Comparison of ENCODE assay signal across 26 cellular contexts in the genomic region with DNA sequence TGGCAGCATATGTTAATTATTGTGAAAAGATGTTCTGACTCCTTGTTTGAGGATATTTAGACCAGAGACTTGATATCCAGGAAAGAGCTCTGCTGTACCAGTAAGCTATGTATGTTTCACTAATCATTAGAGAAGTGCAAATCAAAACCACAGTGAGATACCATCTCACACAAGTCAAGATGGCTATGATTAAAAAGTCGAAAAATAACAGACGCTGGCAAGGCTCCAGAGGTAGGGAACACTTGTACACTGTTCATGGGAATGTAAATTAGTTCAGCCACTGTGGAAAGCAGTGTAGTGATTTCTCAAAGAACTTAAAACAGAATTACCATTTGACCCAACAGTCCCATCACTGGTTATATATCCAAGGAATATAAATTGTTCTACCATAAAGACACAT.
"Had no signal": no experiment of that assay in that cellular context is flagged by ENCODE, and none has a peak within 500 bp of the region (broad histone marks: within the 10 kb centered on the region; RNA-seq: fewer than 3 reads in every experiment).

No MANE protein-coding gene starts in this region.

- H3K4me3 ChIP-seq: coronary artery, esophagus muscularis mucosa, heart right ventricle, lower lobe of right lung, pancreas, right atrium auricular region, sigmoid colon, stomach, thyroid gland, vagina had no signal

- H3K4me1 ChIP-seq: esophagus muscularis mucosa, foreskin keratinocyte, heart right ventricle, lower lobe of right lung, right atrium auricular region, sigmoid colon, thyroid gland, vagina had no signal

- H3K36me3 ChIP-seq: esophagus muscularis mucosa, heart right ventricle, lower lobe of right lung, pancreas, right atrium auricular region, sigmoid colon, stomach, thyroid gland, vagina had no signal

- H3K27ac Mint-ChIP-seq: immature natural killer cell; naive thymus-derived CD8-positive, alpha-beta T cell; stimulated activated effector memory CD8-positive, alpha-beta T cell treated with anti-CD3 and anti-CD28 coated beads, Interleukin-12 subunit alpha, Interleukin-12 subunit beta, amount 100 ng/mL, for 72 hours had no signal

- H3K27me3 ChIP-seq: esophagus muscularis mucosa, foreskin keratinocyte, heart right ventricle, pancreas, right atrium auricular region, sigmoid colon, thyroid gland, vagina had no signal

- H3K36me3 Mint-ChIP-seq: immature natural killer cell; stimulated activated effector memory CD8-positive, alpha-beta T cell treated with anti-CD3 and anti-CD28 coated beads, Interleukin-12 subunit alpha, Interleukin-12 subunit beta, amount 100 ng/mL, for 72 hours had no signal

- ATAC-seq: foreskin keratinocyte; heart right ventricle; left colon; left ventricle myocardium superior; lower lobe of right lung; naive thymus-derived CD8-positive, alpha-beta T cell; stimulated activated effector memory CD8-positive, alpha-beta T cell treated with anti-CD3 and anti-CD28 coated beads, Interleukin-12 subunit alpha, Interleukin-12 subunit beta, amount 100 ng/mL, for 72 hours had no signal

- H3K4me3 Mint-ChIP-seq: immature natural killer cell; naive thymus-derived CD8-positive, alpha-beta T cell; stimulated activated effector memory CD8-positive, alpha-beta T cell treated with anti-CD3 and anti-CD28 coated beads, Interleukin-12 subunit alpha, Interleukin-12 subunit beta, amount 100 ng/mL, for 72 hours had no signal

- H3K27ac ChIP-seq: coronary artery, esophagus muscularis mucosa, foreskin keratinocyte, heart right ventricle, lower lobe of right lung, pancreas, right atrium auricular region, sigmoid colon, stomach, thyroid gland, vagina had no signal

- H3K9me3 ChIP-seq: lower lobe of right lung, pancreas, right atrium auricular region, thyroid gland, vagina had no signal

- DNase-seq: dermis blood vessel endothelial cell; effector memory CD4-positive, alpha-beta T cell; foreskin keratinocyte; glutamatergic neuron; heart right ventricle; hypothalamus; immature natural killer cell; islet precursor cell; kidney glomerular epithelial cell; left colon; left ventricle myocardium superior; lower lobe of right lung; naive thymus-derived CD8-positive, alpha-beta T cell; pancreas; sigmoid colon; stimulated activated CD4-positive, alpha-beta T cell treated with anti-CD3 and anti-CD28 coated beads, Interleukin-2, amount 100 ng/mL, for 24 hours; stimulated activated CD4-positive, alpha-beta T cell treated with anti-CD3 and anti-CD28 coated beads, Interleukin-4, amount 100 ng/mL, for 24 hours; stimulated activated naive CD4-positive, alpha-beta T cell treated with Interleukin-2 at 50 U/mL for 16 hours; stomach; thyroid gland; trophoblast cell had no signal

- H3K4me1 Mint-ChIP-seq: immature natural killer cell; naive thymus-derived CD8-positive, alpha-beta T cell; stimulated activated effector memory CD8-positive, alpha-beta T cell treated with anti-CD3 and anti-CD28 coated beads, Interleukin-12 subunit alpha, Interleukin-12 subunit beta, amount 100 ng/mL, for 72 hours had no signal
